Comparison of ENCODE assay signal across 17 cellular contexts in genomic region chr6:5751525-5752252, GRCh38.
A peak's percentile ranks its signal among the peaks of the same experiment; 100 is the strongest.
DNase-seq lines count a peak whose midpoint lies in the region; ATAC-seq and TF ChIP-seq lines count a peak whose summit lies in the region.
"Had no signal": no experiment of that assay in that cellular context is flagged by ENCODE, and none has a peak within 500 bp of the region (broad histone marks: within the 10 kb centered on the region; RNA-seq: fewer than 3 reads in every experiment).

No MANE protein-coding gene starts in this region.

- no peak overlapping the region for H2BK15ac ChIP-seq in neuronal stem cell (ENCODE audit: low read length)

- H3K14ac ChIP-seq in neuronal stem cell (ENCODE audit: low read length): no peak overlapping the region

- no peak overlapping the region for H4K91ac ChIP-seq in neuronal stem cell (ENCODE audit: low read depth, low read length, poor library complexity)

- H3K9me2 ChIP-seq in SK-N-SH: no peaks in the 10 kb centered on the region

- in situ Hi-C loops in mammary epithelial cell (cut with MboI; ENCODE audit: low sequenced_read_pairs in 2 of 2): no loop called here

- DNase-seq in EH (ENCODE audit: low read depth): peak; percentile 38
- no peak for DNase-seq in SK-N-SH
- DNase-seq in foreskin keratinocyte: peak in 1 of 2 donors; percentile 6
- no peak for DNase-seq in neuronal stem cell (ENCODE audit: low spot score)
- DNase-seq in mammary epithelial cell: no peak
- DNase-seq in HEK293T (ENCODE audit: extremely low spot score): no peak
- DNase-seq: activated CD4-positive, alpha-beta T cell treated with anti-CD3 and anti-CD28 coated beads, Interleukin-2, amount 50 U/mL, for 4 hours; effector memory CD8-positive, alpha-beta T cell; immature natural killer cell; NCI-H526; stimulated activated CD4-positive, alpha-beta T cell treated with anti-CD3 and anti-CD28 coated beads, Interleukin-1b, Interleukin-23, amount 100 ng/mL, for 48 hours; T-helper 9 cell had no signal

- peak overlapping the region; percentile 38 to 73 for H3K27ac ChIP-seq in SK-N-SH (ENCODE audit: low read depth in 2 of 2, low read length in 1 of 2)
- no peak overlapping the region for H3K27ac ChIP-seq in foreskin keratinocyte
- no peak overlapping the region for H3K27ac ChIP-seq in neuronal stem cell (replicated peaks; ENCODE audit: low read length)
- H3K27ac ChIP-seq in mammary epithelial cell (ENCODE audit: insufficient read depth, low read depth, low read length): no peak overlapping the region
- H3K27ac ChIP-seq: tibial nerve had no signal

- dilution Hi-C loops in mammary epithelial cell (cut with HindIII; ENCODE audit: low sequenced_read_pairs): loop anchor here (5.0 kb wide), 1 partner anchor 66 kb away; no protein-coding TSS in a partner anchor

- H3K9ac ChIP-seq in SK-N-SH: no peak overlapping the region
- no peak overlapping the region for H3K9ac ChIP-seq in neuronal stem cell (ENCODE audit: low read depth, low read length, poor library complexity)
- H3K9ac ChIP-seq in mammary epithelial cell (ENCODE audit: insufficient read depth, low read length): no peak overlapping the region

- no peaks in the 10 kb centered on the region for H3F3A ChIP-seq in SK-N-SH (replicated peaks; ENCODE audit: insufficient read depth)

- H3K4me2 ChIP-seq in SK-N-SH (peak overlapping the region; percentile 44), neuronal stem cell (ENCODE audit: insufficient read depth, low read length, poor library complexity, severe bottlenecking) (no peak overlapping the region), mammary epithelial cell (ENCODE audit: insufficient read depth, low read depth, low read length) (no peak overlapping the region)

- H3K36me3 ChIP-seq in SK-N-SH (replicated peaks in 1 of 2; ENCODE audit: control insufficient read depth in 1 of 2, insufficient read depth in 2 of 2, low read length in 1 of 2) (no peaks in the 10 kb centered on the region), neuronal stem cell (replicated peaks in 1 of 2; ENCODE audit: control insufficient read depth in 2 of 2, insufficient read depth in 2 of 2, low read length in 2 of 2) (no peaks in the 10 kb centered on the region), mammary epithelial cell (ENCODE audit: insufficient read depth, low read length) (no peaks in the 10 kb centered on the region)
- H3K36me3 ChIP-seq: BE2C had no signal

- POLR2A ChIA-PET in SK-N-SH (lab: Yijun Ruan, JAX): no interaction called here
- POLR2A ChIA-PET in HEK293T (lab: Yijun Ruan, JAX): no interaction called here

- H3K4me1 ChIP-seq in SK-N-SH (ENCODE audit: control insufficient read depth in 1 of 2, insufficient read depth in 2 of 2, low read depth in 1 of 2, low read length in 1 of 2): peaks cover 12 to 47% of the 10 kb centered on the region in 2 experiments; a peak in 3 of 4 replicates
- H3K4me1 ChIP-seq in foreskin keratinocyte: no peaks in the 10 kb centered on the region
- peaks cover 12% of the 10 kb centered on the region in 2 donors for H3K4me1 ChIP-seq in neuronal stem cell (ENCODE audit: control insufficient read depth in 2 of 2, insufficient read depth in 1 of 2, low read depth in 1 of 2, low read length in 2 of 2)
- H3K4me1 ChIP-seq in mammary epithelial cell (ENCODE audit: insufficient read depth, low read length): no peaks in the 10 kb centered on the region
- H3K4me1 ChIP-seq: tibial nerve had no signal

- no peak overlapping the region for H3K18ac ChIP-seq in neuronal stem cell (ENCODE audit: low read length)

- H2BK12ac ChIP-seq in neuronal stem cell (ENCODE audit: low read length): no peak overlapping the region

- H2BK120ac ChIP-seq in neuronal stem cell (ENCODE audit: low read depth, low read length): no peak overlapping the region

- no peak for TF ChIP-seq RAD21 in SK-N-SH (IDR thresholded peaks at IDR 0.05; ENCODE audit: low read length)

- H3K79me1 ChIP-seq in neuronal stem cell (ENCODE audit: low read depth, low read length): no peaks in the 10 kb centered on the region

- intact Hi-C loops in mammary epithelial cell (cut with micrococcal nuclease): no loop called here

- H3K4ac ChIP-seq in neuronal stem cell (ENCODE audit: low read length): no peak overlapping the region

- TF ChIP-seq CTCF in SK-N-SH (IDR thresholded peaks at IDR 0.05) (no peak), foreskin keratinocyte (conservative IDR thresholded peaks at IDR 0.05) (no peak), mammary epithelial cell (conservative IDR thresholded peaks at IDR 0.05 in 1 of 2, IDR thresholded peaks at IDR 0.05 in 1 of 2; ENCODE audit: extremely low read depth in 1 of 2, insufficient read depth in 1 of 2, low read depth in 1 of 2, low read length in 2 of 2) (no peak)

- H2BK5ac ChIP-seq in neuronal stem cell (ENCODE audit: low read length): no peak overlapping the region

- H2AFZ ChIP-seq in SK-N-SH (ENCODE audit: low read depth) (no peak overlapping the region), neuronal stem cell (ENCODE audit: low read length) (peak overlapping the region; percentile 26), mammary epithelial cell (ENCODE audit: low read depth, low read length) (no peak overlapping the region)

- 47% methylated on average over 7 of the region's 7 CpGs for WGBS in SK-N-SH (ENCODE audit: low lambda C conversion rate)
- WGBS in neuronal stem cell (ENCODE audit: extremely low coverage in 2 of 2, insufficient read length in 2 of 2, insufficient replicate concordance in 1 of 2), 2 donors: no CpG with 5 or more reads among the region's 7 CpGs
- 96% methylated on average over 7 of the region's 7 CpGs for WGBS in mammary epithelial cell (ENCODE audit: low coverage, missing lambda C conversion rate)

- H3K9me3 ChIP-seq in SK-N-SH: peaks cover 5% of the 10 kb centered on the region; the same call in 1 of the 2 replicates
- H3K9me3 ChIP-seq in neuronal stem cell (replicated peaks in 1 of 2; ENCODE audit: control insufficient read depth in 2 of 2, insufficient read depth in 1 of 2, low read depth in 1 of 2, low read length in 2 of 2): peaks cover 6 to 23% of the 10 kb centered on the region in 2 donors
- no peaks in the 10 kb centered on the region for H3K9me3 ChIP-seq in mammary epithelial cell (replicated peaks; ENCODE audit: insufficient read depth, low read length)

- H3K79me2 ChIP-seq in SK-N-SH (ENCODE audit: insufficient read depth): no peaks in the 10 kb centered on the region
- H3K79me2 ChIP-seq in mammary epithelial cell (ENCODE audit: insufficient read depth, low read length): no peaks in the 10 kb centered on the region

- TF ChIP-seq EP300 in SK-N-SH (IDR thresholded peaks at IDR 0.05; ENCODE audit: borderline replicate concordance in 1 of 2, low read depth in 1 of 2, low read length in 1 of 2): no peak; a peak in 1 of 4 replicates

- H4K8ac ChIP-seq in neuronal stem cell (ENCODE audit: low read depth, low read length): no peak overlapping the region

- H3K23ac ChIP-seq in neuronal stem cell (ENCODE audit: low read depth, low read length, poor library complexity): no peak overlapping the region

- ATAC-seq in foreskin keratinocyte (peak; percentile 42), GM18520 (IDR thresholded peaks at IDR 0.05; ENCODE audit: unreplicated experiment) (no peak), GM19351 (IDR thresholded peaks at IDR 0.05; ENCODE audit: unreplicated experiment) (no peak)
- ATAC-seq: effector memory CD8-positive, alpha-beta T cell; Panc1 had no signal

- CTCF ChIA-PET in SK-N-SH (lab: Yijun Ruan, JAX) (interaction anchor here (1.1 to 1.4 kb wide), 2 partner anchors 280 to 281 kb away, joined by 4 read pairs; no protein-coding TSS in a partner anchor), mammary epithelial cell (lab: Charles Lee; ENCODE audit: low non-redundant PET) (no interaction called here), HEK293T (lab: Yijun Ruan, JAX) (no interaction called here)

- H3K4me3 ChIP-seq in SK-N-SH (ENCODE audit: low read depth in 2 of 2, low read length in 1 of 2) (no peak overlapping the region), neuronal stem cell (ENCODE audit: low read length in 2 of 2) (no peak overlapping the region), mammary epithelial cell (replicated peaks in 1 of 3; ENCODE audit: insufficient read depth in 1 of 3, low read depth in 2 of 3, low read length in 3 of 3) (no peak overlapping the region)
- H3K4me3 ChIP-seq: tibial nerve had no signal

- no TSS peak for BruUV-seq in mammary epithelial cell (replicated peaks; lab: Mats Ljungman, UMichigan)

- H4K20me1 ChIP-seq in SK-N-SH (ENCODE audit: insufficient read depth): no peaks in the 10 kb centered on the region
- no peaks in the 10 kb centered on the region for H4K20me1 ChIP-seq in mammary epithelial cell (ENCODE audit: insufficient read depth, low read length)

- no peaks in the 10 kb centered on the region for H3K27me3 ChIP-seq in SK-N-SH (ENCODE audit: insufficient read depth)
- H3K27me3 ChIP-seq in foreskin keratinocyte: no peaks in the 10 kb centered on the region
- H3K27me3 ChIP-seq in neuronal stem cell (ENCODE audit: control insufficient read depth in 3 of 3, insufficient read depth in 3 of 3, low read depth in 1 of 3, low read length in 3 of 3): no peaks in the 10 kb centered on the region
- H3K27me3 ChIP-seq in mammary epithelial cell (ENCODE audit: insufficient read depth, low read length): no peaks in the 10 kb centered on the region
- H3K27me3 ChIP-seq: BE2C, tibial nerve had no signal

- peak overlapping the region; percentile 3 for H2AK5ac ChIP-seq in neuronal stem cell (ENCODE audit: low read depth, low read length)

TF ChIP-seq in SK-N-SH, 30 proteins besides CTCF, POLR2A, EP300 and RAD21 (continues in another document):
- TF ChIP-seq JUND (IDR thresholded peaks at IDR 0.05) (no peak), TCF12 (IDR thresholded peaks at IDR 0.05) (peak; percentile 21; the same call in 1 of the 2 replicates)
- TF ChIP-seq, protein P1, sequence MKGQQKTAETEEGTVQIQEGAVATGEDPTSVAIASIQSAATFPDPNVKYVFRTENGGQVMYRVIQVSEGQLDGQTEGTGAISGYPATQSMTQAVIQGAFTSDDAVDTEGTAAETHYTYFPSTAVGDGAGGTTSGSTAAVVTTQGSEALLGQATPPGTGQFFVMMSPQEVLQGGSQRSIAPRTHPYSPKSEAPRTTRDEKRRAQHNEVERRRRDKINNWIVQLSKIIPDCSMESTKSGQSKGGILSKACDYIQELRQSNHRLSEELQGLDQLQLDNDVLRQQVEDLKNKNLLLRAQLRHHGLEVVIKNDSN (IDR thresholded peaks at IDR 0.05; ENCODE audit: borderline replicate concordance, low read depth): 0 out of 2 replicates have a peak, but pooled peaks have one; percentile 21

TF ChIP-seq in HEK293T, 16 proteins besides CTCF, POLR2A, EP300 and RAD21:
- TF ChIP-seq FOXK2 (IDR thresholded peaks at IDR 0.05): no peak
- no peak for TF ChIP-seq SUZ12 (IDR thresholded peaks at IDR 0.05)
- no peak for TF ChIP-seq FOXA1 (IDR thresholded peaks at IDR 0.05)
- no peak for TF ChIP-seq ARNT (IDR thresholded peaks at IDR 0.05)
- no peak for TF ChIP-seq CTBP1 (IDR thresholded peaks at IDR 0.05; ENCODE audit: borderline replicate concordance)
- TF ChIP-seq LEF1 (IDR thresholded peaks at IDR 0.05; ENCODE audit: borderline replicate concordance): no peak
- no peak for TF ChIP-seq ZNF384 (IDR thresholded peaks at IDR 0.05)

Comparison
In these comparisons a context has a peak if more than half of its experiments do, and no peak if none do; other contexts are left out.
1. H3K27ac ChIP-seq: peak in SK-N-SH (2 of 2); none in foreskin keratinocyte (single experiment), neuronal stem cell (single experiment) and mammary epithelial cell (single experiment).